In genomic region chr3:126108689-126109075, GRCh38 we compare ENCODE assay signal across 20 cellular contexts. TPM values are rescaled to one million over a fixed set of nuclear protein-coding genes. Genes with fewer than 3 reads are reported as not detected.
DNase-seq lines count a peak whose midpoint lies in the region; ATAC-seq and TF ChIP-seq lines count a peak whose summit lies in the region.
"Had no signal": no experiment of that assay in that cellular context is flagged by ENCODE, and none has a peak within 500 bp of the region (broad histone marks: within the 10 kb centered on the region; RNA-seq: fewer than 3 reads in every experiment).

No MANE protein-coding gene starts in this region.

- DNase-seq in cardiac septum (ENCODE audit: low spot score) (peak; percentile 63), Right ventricle myocardium superior (no peak), iPS-NIHi11 (ENCODE audit: low spot score) (peak; percentile 6), ovary (peak in 3 of 5 donors; percentile 14 to 54 (median 26)), D341Med (ENCODE audit: low spot score) (no peak), inferior parietal cortex (ENCODE audit: extremely low spot score) (no peak), G401 (ENCODE audit: low spot score) (no peak)
- DNase-seq: Calu3, DMS53, EL, Karpas-422, MV-4-11, NCI-H1105 treated with DMSO at 0.1 percent for 48 hours, NCI-H2029 treated with DMSO at 0.1 percent for 48 hours, NCI-H226, NCI-H524, NCI-H774 had no signal

- H3K27me3 ChIP-seq in ovary, result no peaks in the 10 kb centered on the region
- H3K27me3 ChIP-seq: SJSA1 had no signal

- in situ Hi-C loops in G401 (cut with HindIII; ENCODE audit: low sequenced_read_pairs), result no loop called here

- intact Hi-C loops in cardiac septum (cut with DNase I), result no loop called here
- intact Hi-C loops in Right ventricle myocardium superior (cut with DNase I), result no loop called here
- intact Hi-C loops in ovary (cut with DNase I), result no loop called here

- 39 to 46% (median 43%) methylated on average over 5 of the region's 5 CpGs for WGBS in ovary, 3 donors

- H3K4me1 ChIP-seq in ovary (ENCODE audit: insufficient read depth), result no peaks in the 10 kb centered on the region
- H3K4me1 ChIP-seq: SJSA1 had no signal

- H3K4me3 ChIP-seq in ovary, result no peak overlapping the region
- H3K4me3 ChIP-seq: SJSA1 had no signal

- H3K27ac ChIP-seq in ovary, result no peak overlapping the region
- H3K27ac ChIP-seq: C4-2B, SJSA1 had no signal

- H3K9me3 ChIP-seq in ovary, result no peaks in the 10 kb centered on the region
- H3K9me3 ChIP-seq: SJSA1 had no signal

- no peak for TF ChIP-seq CTCF in ovary (IDR thresholded peaks at IDR 0.05)

- ATAC-seq in Right ventricle myocardium superior (ENCODE audit: poor library complexity), result no peak
- ATAC-seq: Panc1 had no signal

- H3K36me3 ChIP-seq in ovary, result no peaks in the 10 kb centered on the region
- H3K36me3 ChIP-seq: SJSA1 had no signal

- TF ChIP-seq POLR2A in ovary (IDR thresholded peaks at IDR 0.05), result no peak

- TF ChIP-seq EP300 in ovary (IDR thresholded peaks at IDR 0.05), result no peak

RNA-seq across cellular contexts. Expression of gene SLC41A3, which starts 24.8 kb away (rescaled TPM):
- total RNA-seq in cardiac septum (35.6 TPM), Right ventricle myocardium superior (34.7 TPM), ovary (100 to 1,000 TPM in 1 of 7 donors, 10 to 100 TPM in 6; 58.1 to 107 (median 85.9) TPM)
- polyA plus RNA-seq in ovary, result 10 to 100 TPM; 58.5 to 70.6 TPM
- total RNA-seq in G401 (2014; rRNA removed; shearing (Covaris generic)), result 28.9 and 42.9 TPM in 2 replicates

Comparison
In these comparisons a context has a peak if more than half of its experiments do, and no peak if none do; other contexts are left out.
1. DNase-seq: peak in cardiac septum (single experiment), iPS-NIHi11 (single experiment) and ovary (3 of 5); none in Right ventricle myocardium superior (single experiment), D341Med (single experiment), inferior parietal cortex (single experiment) and G401 (single experiment).